6 cellular contexts compared by ENCODE assay signal in the genomic region with DNA sequence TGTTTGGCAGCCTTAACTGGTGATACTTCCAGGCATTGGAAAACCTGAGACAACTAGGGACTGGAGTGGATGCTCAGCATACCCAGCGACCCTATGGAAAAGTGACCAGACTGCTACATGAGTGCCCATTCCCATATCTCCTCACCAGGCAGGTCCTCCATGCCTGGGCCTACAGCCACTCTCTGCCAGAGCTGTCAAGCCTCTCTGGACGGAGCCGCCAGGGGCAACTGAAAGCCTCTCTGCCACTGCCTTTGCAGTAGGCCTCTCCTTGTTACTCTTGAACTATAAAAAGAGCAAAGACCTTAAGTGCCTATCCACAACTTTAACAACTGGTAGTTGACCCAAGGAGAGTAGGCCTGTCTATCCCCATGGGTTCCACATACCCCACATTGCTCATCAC. TPM values are rescaled to one million over a fixed set of nuclear protein-coding genes. Genes with fewer than 3 reads are reported as not detected.
"Had no signal": no experiment of that assay in that cellular context is flagged by ENCODE, and none has a peak within 500 bp of the region (broad histone marks: within the 10 kb centered on the region; RNA-seq: fewer than 3 reads in every experiment).

No MANE protein-coding gene starts in this region.

- H3K4me3 Mint-ChIP-seq: IgD-negative memory B cell had no signal

- H3K27me3 Mint-ChIP-seq: IgD-negative memory B cell had no signal

- DNase-seq: IMR-90, KBM-7 had no signal

- ATAC-seq: HepG2, K562 had no signal

- H3K27ac Mint-ChIP-seq: IgD-negative memory B cell had no signal

- H3K4me1 Mint-ChIP-seq: IgD-negative memory B cell had no signal

RNA-seq across cellular contexts. Expression of a gene that starts 20.2 kb away (rescaled TPM):
- total RNA-seq: HT1080, IMR-90 had no signal
